Comparison of ENCODE assay signal across 14 cellular contexts in genomic region chr9:7103382-7104170, GRCh38.
DNase-seq lines count a peak whose midpoint lies in the region; ATAC-seq and TF ChIP-seq lines count a peak whose summit lies in the region.
"Had no signal": no experiment of that assay in that cellular context is flagged by ENCODE, and none has a peak within 500 bp of the region (broad histone marks: within the 10 kb centered on the region; RNA-seq: fewer than 3 reads in every experiment).

No MANE protein-coding gene starts in this region.

- H3K27ac ChIP-seq in HL-60 (replicated peaks): no peak overlapping the region
- H3K27ac ChIP-seq in neural cell (ENCODE audit: low read length): peak overlapping the region; percentile 80
- H3K27ac ChIP-seq: BLaER1, SJSA1 had no signal

- no peaks in the 10 kb centered on the region for H3K36me3 ChIP-seq in neural cell (ENCODE audit: insufficient read depth, low read length)
- H3K36me3 ChIP-seq: MG63, SJSA1 had no signal

- ATAC-seq in GM18498 (IDR thresholded peaks at IDR 0.05; ENCODE audit: unreplicated experiment): no peak
- ATAC-seq in HG02938 (IDR thresholded peaks at IDR 0.05; ENCODE audit: unreplicated experiment): no peak
- no peak for ATAC-seq in HG03280 (IDR thresholded peaks at IDR 0.05; ENCODE audit: unreplicated experiment)

- H3K4me2 ChIP-seq in neural cell (ENCODE audit: low read length): no peak overlapping the region
- H3K4me2 ChIP-seq: BLaER1 had no signal

- H3K27me3 ChIP-seq in HL-60 (ENCODE audit: insufficient read depth, poor library complexity, severe bottlenecking) (no peaks in the 10 kb centered on the region), neural cell (ENCODE audit: insufficient read depth, low read depth, low read length) (no peaks in the 10 kb centered on the region)
- H3K27me3 ChIP-seq: BLaER1, MG63, SJSA1 had no signal

- TF ChIP-seq CTCF in HL-60 (IDR thresholded peaks at IDR 0.05; ENCODE audit: insufficient read depth, low read length) (no peak), neural cell (IDR thresholded peaks at IDR 0.05; ENCODE audit: poor library complexity, severe bottlenecking) (no peak)

- H3K79me2 ChIP-seq in neural cell (replicated peaks; ENCODE audit: insufficient read depth, low read length): no peaks in the 10 kb centered on the region

- peak; percentile 16 to 32 for DNase-seq in HL-60 (ENCODE audit: low read depth in 1 of 2, low spot score in 1 of 2)
- DNase-seq in RPMI7951 (ENCODE audit: low read depth): peak; percentile 48
- peak; percentile 5 to 34 for DNase-seq in erythroblast (lab: John Stamatoyannopoulos, UW)
- DNase-seq: activated CD4-positive, alpha-beta memory T cell treated with anti-CD3 and anti-CD28 coated beads for 36 hours; DND-41; MG63; naive B cell; stimulated activated CD4-positive, alpha-beta T cell treated with anti-CD3 and anti-CD28 coated beads, Interleukin-1b, Interleukin-23, amount 100 ng/mL, for 48 hours had no signal

- TF ChIP-seq EP300 in neural cell (conservative IDR thresholded peaks at IDR 0.05; ENCODE audit: poor library complexity, severe bottlenecking): no peak

- no peak overlapping the region for H3K4me3 ChIP-seq in HL-60 (replicated peaks; ENCODE audit: insufficient read depth, low read length)
- H3K4me3 ChIP-seq in neural cell (ENCODE audit: low read length): no peak overlapping the region
- H3K4me3 ChIP-seq: BLaER1, MG63, SJSA1 had no signal

- H3F3A ChIP-seq in neural cell (ENCODE audit: insufficient read depth, low read length, poor library complexity, severe bottlenecking): no peaks in the 10 kb centered on the region

- no peaks in the 10 kb centered on the region for H3K9me2 ChIP-seq in neural cell (ENCODE audit: insufficient read depth, low read length)

- H3K9me3 ChIP-seq in neural cell (ENCODE audit: low read length): no peaks in the 10 kb centered on the region
- H3K9me3 ChIP-seq: MG63, SJSA1 had no signal

- peak overlapping the region; percentile 48 for H3K9ac ChIP-seq in neural cell (ENCODE audit: low read length)
- H3K9ac ChIP-seq: BLaER1 had no signal

- no peaks in the 10 kb centered on the region for H4K20me1 ChIP-seq in neural cell (ENCODE audit: insufficient read depth)
- H4K20me1 ChIP-seq: BLaER1 had no signal

- H2AFZ ChIP-seq in neural cell (ENCODE audit: low read depth, low read length): no peak overlapping the region

- no peak for TF ChIP-seq POLR2A in erythroblast (IDR thresholded peaks at IDR 0.05; ENCODE audit: low read length)

- no peak for TF ChIP-seq RAD21 in neural cell (conservative IDR thresholded peaks at IDR 0.05)

TF ChIP-seq in neural cell, 6 proteins besides CTCF, POLR2A, EP300 and RAD21:
- no peak for TF ChIP-seq REST (IDR thresholded peaks at IDR 0.05; ENCODE audit: borderline replicate concordance)
- TF ChIP-seq SMC3 (conservative IDR thresholded peaks at IDR 0.05; ENCODE audit: poor library complexity): no peak
- no peak for TF ChIP-seq MXI1 (conservative IDR thresholded peaks at IDR 0.05; ENCODE audit: poor library complexity, severe bottlenecking)
- TF ChIP-seq POLR2AphosphoS5 (IDR thresholded peaks at IDR 0.05): no peak
- no peak for TF ChIP-seq TAF1 (IDR thresholded peaks at IDR 0.05; ENCODE audit: low read depth)
- TF ChIP-seq EZH2 (IDR thresholded peaks at IDR 0.05; ENCODE audit: borderline replicate concordance, insufficient read depth, low read length, poor library complexity, severe bottlenecking): no peak
TF ChIP-seq in neural cell: peak in this region for 0.
